9 cellular contexts compared by ENCODE assay signal in the genomic region with DNA sequence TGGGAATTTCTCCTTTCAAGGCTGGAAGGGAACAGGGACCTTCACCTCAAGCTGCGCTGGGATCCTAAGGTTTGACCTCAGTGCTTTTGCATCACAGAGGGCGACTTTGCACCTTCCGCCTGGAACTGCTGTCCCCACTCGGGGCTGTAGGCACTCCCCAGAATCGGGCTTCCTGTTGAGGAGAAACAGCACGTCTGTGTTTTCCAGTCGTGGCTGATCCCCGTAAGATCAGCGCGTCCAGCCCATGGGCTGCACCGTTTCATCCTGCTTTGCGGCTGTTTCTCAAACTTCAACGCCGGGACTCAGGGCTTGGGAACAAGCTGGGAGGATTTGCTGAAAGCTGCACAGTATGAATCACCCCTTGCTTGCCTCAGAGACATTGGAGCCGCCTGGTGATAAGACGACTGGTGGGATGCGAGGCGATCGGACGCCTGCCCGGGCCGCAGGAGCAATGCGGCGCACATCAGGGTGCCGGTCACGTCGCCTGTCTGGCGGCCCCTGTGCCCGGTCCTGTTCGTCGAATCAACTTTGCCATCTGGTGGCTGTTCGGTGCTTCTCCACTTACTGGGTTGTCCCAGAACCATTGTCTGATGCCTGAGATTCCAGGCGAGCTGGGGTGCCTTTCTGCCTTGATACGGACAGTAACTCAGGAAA. TPM values are rescaled to one million over a fixed set of nuclear protein-coding genes. Genes with fewer than 3 reads are reported as not detected.
DNase-seq lines count a peak whose midpoint lies in the region; ATAC-seq and TF ChIP-seq lines count a peak whose summit lies in the region.
"Had no signal": no experiment of that assay in that cellular context is flagged by ENCODE, and none has a peak within 500 bp of the region (broad histone marks: within the 10 kb centered on the region; RNA-seq: fewer than 3 reads in every experiment).

No MANE protein-coding gene starts in this region.

- H3K27me3 ChIP-seq in right lobe of liver (no peaks in the 10 kb centered on the region), thyroid gland (no peaks in the 10 kb centered on the region)
- H3K27me3 ChIP-seq: BLaER1 treated with 17β-estradiol and CSF1 and Interleukin-3, amounts not matched to agents 10 nM and 100 nM had no signal

- H3K27ac ChIP-seq in right lobe of liver: peak overlapping the region in 1 of 3 donors; percentile 22
- no peak overlapping the region for H3K27ac ChIP-seq in thyroid gland
- H3K27ac ChIP-seq: BLaER1 treated with 17β-estradiol and CSF1 and Interleukin-3, amounts not matched to agents 10 nM and 100 nM had no signal

- TF ChIP-seq POLR2A in right lobe of liver (IDR thresholded peaks at IDR 0.05) (no peak), thyroid gland (IDR thresholded peaks at IDR 0.05) (no peak)

- peak; percentile 54 for DNase-seq in NCI-H82 (lab: John Stamatoyannopoulos, UW)
- no peak for DNase-seq in NCI-H82 treated with DMSO at 0.1 percent for 48 hours (lab: John Stamatoyannopoulos, UW; ENCODE audit: unreplicated experiment)
- DNase-seq in chondrocyte (ENCODE audit: low spot score): no peak
- DNase-seq in right lobe of liver: peak in 2 of 3 donors; percentile 67 to 69
- DNase-seq in thyroid gland: peak; percentile 18 to 42
- no peak for DNase-seq in activated naive CD4-positive, alpha-beta T cell treated with anti-CD3 and anti-CD28 coated beads, Interleukin-2, amount 50 U/mL, for 72 hours (ENCODE audit: low spot score in 2 of 2)
- no peak for DNase-seq in NCI-H2227 treated with DMSO at 0.1 percent for 48 hours (lab: John Stamatoyannopoulos, UW)

- TF ChIP-seq CTCF in chondrocyte (IDR thresholded peaks at IDR 0.05): peak; percentile 83
- peak; percentile 53 to 68 (median 60) for TF ChIP-seq CTCF in right lobe of liver (IDR thresholded peaks at IDR 0.05)
- TF ChIP-seq CTCF in thyroid gland (IDR thresholded peaks at IDR 0.05): peak in 4 of 6 experiments; percentile 18 to 49 (median 28)

- intact Hi-C loops in right lobe of liver (cut with DNase I) (no loop called here), thyroid gland (cut with DNase I) (no loop called here)

- peaks cover 9% of the 10 kb centered on the region for H3K27me3 Mint-ChIP-seq in chondrocyte (ENCODE audit: low read depth)

- peaks cover 0 to 4% (median 0%) of the 10 kb centered on the region in 4 donors for H3K4me1 ChIP-seq in right lobe of liver
- no peaks in the 10 kb centered on the region for H3K4me1 ChIP-seq in thyroid gland

- H3K9me3 ChIP-seq in right lobe of liver (no peaks in the 10 kb centered on the region), thyroid gland (no peaks in the 10 kb centered on the region)
- H3K9me3 ChIP-seq: BLaER1 treated with 17β-estradiol and CSF1 and Interleukin-3, amounts not matched to agents 10 nM and 100 nM had no signal

- H3K4me3 ChIP-seq in right lobe of liver (no peak overlapping the region), thyroid gland (replicated peaks in 1 of 3) (no peak overlapping the region)
- H3K4me3 ChIP-seq: BLaER1 treated with 17β-estradiol and CSF1 and Interleukin-3, amounts not matched to agents 10 nM and 100 nM had no signal

- peak overlapping the region; percentile 56 for H3K4me3 Mint-ChIP-seq in chondrocyte (ENCODE audit: unreplicated experiment)

- 21% methylated on average over 24 of the region's 34 CpGs for WGBS in right lobe of liver (ENCODE audit: insufficient coverage, low coverage, low lambda C conversion rate, missing lambda C conversion rate)
- 49 to 60% methylated on average over 17 to 21 of the region's 34 CpGs for WGBS in thyroid gland, 2 donors

- H3K4me1 Mint-ChIP-seq in chondrocyte (ENCODE audit: low read depth): peaks cover 15% of the 10 kb centered on the region

- no peaks in the 10 kb centered on the region for H3K9me3 Mint-ChIP-seq in chondrocyte (ENCODE audit: low read depth)
- H3K9me3 Mint-ChIP-seq in activated naive CD4-positive, alpha-beta T cell treated with anti-CD3 and anti-CD28 coated beads, Interleukin-2, amount 50 U/mL, for 72 hours: no peaks in the 10 kb centered on the region

- no peaks in the 10 kb centered on the region for H3K36me3 Mint-ChIP-seq in chondrocyte (ENCODE audit: low read depth)
- H3K36me3 Mint-ChIP-seq in activated naive CD4-positive, alpha-beta T cell treated with anti-CD3 and anti-CD28 coated beads, Interleukin-2, amount 50 U/mL, for 72 hours: no peaks in the 10 kb centered on the region

- H3K27ac Mint-ChIP-seq in chondrocyte (ENCODE audit: unreplicated experiment): peak overlapping the region; percentile 69
- no peak overlapping the region for H3K27ac Mint-ChIP-seq in activated naive CD4-positive, alpha-beta T cell treated with anti-CD3 and anti-CD28 coated beads, Interleukin-2, amount 50 U/mL, for 72 hours

- no peaks in the 10 kb centered on the region for H3K36me3 ChIP-seq in right lobe of liver
- no peaks in the 10 kb centered on the region for H3K36me3 ChIP-seq in thyroid gland
- H3K36me3 ChIP-seq: BLaER1 treated with 17β-estradiol and CSF1 and Interleukin-3, amounts not matched to agents 10 nM and 100 nM had no signal

- peak; percentile 76 to 90 (median 88) for ATAC-seq in right lobe of liver
- ATAC-seq in HG02678 (IDR thresholded peaks at IDR 0.05; ENCODE audit: unreplicated experiment): no peak
- no peak for ATAC-seq in activated naive CD4-positive, alpha-beta T cell treated with anti-CD3 and anti-CD28 coated beads, Interleukin-2, amount 50 U/mL, for 72 hours

RNA-seq across cellular contexts. Expression of a gene that starts 53.6 kb away (rescaled TPM):
- total RNA-seq in chondrocyte (0.20 to 0.28 TPM in 2 of 3 replicates, not detected in the other), right lobe of liver (under 1 TPM in 5 of 6 experiments, not detected in 1; 0.07 to 0.23 (median 0.12) TPM), thyroid gland (under 1 TPM in 1 of 4 donors, not detected in 3; 0.13 TPM)
- total RNA-seq in activated naive CD4-positive, alpha-beta T cell treated with anti-CD3 and anti-CD28 coated beads, Interleukin-2, amount 50 U/mL, for 72 hours: not detected

Comparison
In these comparisons a context has a peak if more than half of its experiments do, and no peak if none do; other contexts are left out.
1. DNase-seq: peak in NCI-H82 (single experiment), right lobe of liver (2 of 3) and thyroid gland (2 of 2); none in NCI-H82 treated with DMSO at 0.1 percent for 48 hours (single experiment), chondrocyte (single experiment), activated naive CD4-positive, alpha-beta T cell treated with anti-CD3 and anti-CD28 coated beads, Interleukin-2, amount 50 U/mL, for 72 hours (0 of 2) and NCI-H2227 treated with DMSO at 0.1 percent for 48 hours (single experiment).
2. CTCF ChIP-seq: peak in every context shown above with its lines; median percentile 83 in chondrocyte; 60 in right lobe of liver; 28 in thyroid gland.
3. ATAC-seq: peak in right lobe of liver (4 of 4); none in HG02678 (single experiment) and activated naive CD4-positive, alpha-beta T cell treated with anti-CD3 and anti-CD28 coated beads, Interleukin-2, amount 50 U/mL, for 72 hours (0 of 2).